8 cellular contexts compared by ENCODE assay signal in the genomic region with DNA sequence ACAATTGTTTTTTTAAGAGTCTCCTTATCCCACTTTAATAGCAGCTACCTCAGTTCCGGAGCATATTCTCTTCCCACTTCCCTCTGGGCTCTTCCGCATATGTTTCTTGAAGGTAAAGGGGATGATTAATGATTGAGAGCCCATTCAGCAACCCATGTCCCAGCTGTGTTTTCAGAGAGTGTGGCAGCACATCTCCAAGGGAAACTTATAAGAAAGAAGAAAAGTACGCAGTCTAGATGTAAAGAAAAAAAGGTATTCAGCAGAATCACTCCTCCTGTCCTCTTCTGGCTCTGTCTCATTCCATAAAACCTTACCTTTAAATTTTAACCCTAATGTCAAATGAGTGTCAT. TPM values are rescaled to one million over a fixed set of nuclear protein-coding genes. Genes with fewer than 3 reads are reported as not detected.
A peak's percentile ranks its signal among the peaks of the same experiment; 100 is the strongest.
DNase-seq lines count a peak whose midpoint lies in the region; ATAC-seq, FAIRE-seq and TF ChIP-seq lines count a peak whose summit lies in the region.

No MANE protein-coding gene starts in this region.

- H2AFZ ChIP-seq in HepG2 (ENCODE audit: low read length) (no peak overlapping the region), OCI-LY7 (ENCODE audit: low read length) (peak overlapping the region; percentile 94)

- H3K79me2 ChIP-seq in HepG2 (ENCODE audit: insufficient read depth, low read length) (no peaks in the 10 kb centered on the region), OCI-LY7 (ENCODE audit: insufficient read depth, low read depth, low read length) (no peaks in the 10 kb centered on the region)

- H3K36me3 ChIP-seq in liver (ENCODE audit: control insufficient read depth in 4 of 4, insufficient read depth in 3 of 4, low read depth in 1 of 4, low read length in 3 of 4) (no peaks in the 10 kb centered on the region), HepG2 (replicated peaks in 1 of 2; ENCODE audit: control insufficient read depth in 1 of 2, insufficient read depth in 2 of 2, low read length in 2 of 2) (no peaks in the 10 kb centered on the region), OCI-LY7 (ENCODE audit: insufficient read depth, low read length) (no peaks in the 10 kb centered on the region), transverse colon (no peaks in the 10 kb centered on the region)

- H3K4me3 Mint-ChIP-seq in type B pancreatic cell, result no peak overlapping the region

- CTCF ChIA-PET in HepG2 (lab: Yijun Ruan, JAX; ENCODE audit: low intra/inter-chr PET ratio, low total read pairs) (no interaction called here), OCI-LY7 (lab: Charles Lee; ENCODE audit: unreplicated experiment) (no interaction called here)

- H3K9me3 ChIP-seq in liver (ENCODE audit: control insufficient read depth in 4 of 4, low read length in 3 of 4) (no peaks in the 10 kb centered on the region), HepG2 (ENCODE audit: low read length) (no peaks in the 10 kb centered on the region), OCI-LY7 (ENCODE audit: low read length) (no peaks in the 10 kb centered on the region), transverse colon (no peaks in the 10 kb centered on the region)

- BruUV-seq in HepG2 (replicated peaks; lab: Mats Ljungman, UMichigan) (no TSS peak), OCI-LY7 (replicated peaks; lab: Mats Ljungman, UMichigan) (no TSS peak)

- no peaks in the 10 kb centered on the region for H3K9me3 Mint-ChIP-seq in type B pancreatic cell

- TF ChIP-seq EP300 in HepG2 (IDR thresholded peaks at IDR 0.05; ENCODE audit: low read depth in 2 of 2, low read length in 2 of 2) (no peak), HepG2 (CRISPR knock-in tag; IDR thresholded peaks at IDR 0.05; ENCODE audit: borderline replicate concordance) (no peak), transverse colon (IDR thresholded peaks at IDR 0.05; ENCODE audit: low read depth) (no peak)

- no peaks in the 10 kb centered on the region for H3K4me1 Mint-ChIP-seq in type B pancreatic cell (ENCODE audit: unreplicated experiment)

- no peaks in the 10 kb centered on the region for H4K20me1 ChIP-seq in HepG2 (ENCODE audit: insufficient read depth, low read length)
- H4K20me1 ChIP-seq in OCI-LY7 (ENCODE audit: insufficient read depth, low read length), result no peaks in the 10 kb centered on the region

- TF ChIP-seq CTCF in liver (IDR thresholded peaks at IDR 0.05; ENCODE audit: low read depth, low read length, missing input control), result no peak
- TF ChIP-seq CTCF in HepG2 (CRISPR knock-in tag; IDR thresholded peaks at IDR 0.05), result no peak
- no peak for TF ChIP-seq CTCF in OCI-LY7 (conservative IDR thresholded peaks at IDR 0.05; ENCODE audit: low read length)
- no peak for TF ChIP-seq CTCF in transverse colon (IDR thresholded peaks at IDR 0.05)
- TF ChIP-seq CTCF in type B pancreatic cell (conservative IDR thresholded peaks at IDR 0.05), result no peak

- ATAC-seq in HepG2 (no peak), Right ventricle myocardium superior (ENCODE audit: poor library complexity) (peak; percentile 6)

- no peak overlapping the region for H3K27ac Mint-ChIP-seq in type B pancreatic cell

- intact Hi-C loops in HepG2 (cut with micrococcal nuclease; ENCODE audit: unreplicated experiment) (no loop called here), OCI-LY7 (cut with micrococcal nuclease; ENCODE audit: unreplicated experiment) (no loop called here), Right ventricle myocardium superior (cut with DNase I) (no loop called here), transverse colon (cut with DNase I; ENCODE audit: low total_unique reads) (no loop called here)

- no peak for TF ChIP-seq RAD21 in liver (IDR thresholded peaks at IDR 0.05)
- no peak for TF ChIP-seq RAD21 in HepG2 (CRISPR knock-in tag; IDR thresholded peaks at IDR 0.05)

- H3K27me3 ChIP-seq in liver (ENCODE audit: control insufficient read depth in 4 of 4, insufficient read depth in 4 of 4, low read length in 3 of 4), result peaks cover 0 to 9% (median 3%) of the 10 kb centered on the region in 4 donors
- H3K27me3 ChIP-seq in HepG2 (ENCODE audit: control insufficient read depth in 1 of 2, insufficient read depth in 2 of 2, low read length in 2 of 2), result no peaks in the 10 kb centered on the region; a peak in 1 of 5 replicates
- H3K27me3 ChIP-seq in transverse colon, result no peaks in the 10 kb centered on the region

- H3K36me3 Mint-ChIP-seq in type B pancreatic cell, result no peaks in the 10 kb centered on the region

- no peak overlapping the region for H3K9ac ChIP-seq in liver (ENCODE audit: low read depth in 1 of 2, low read length in 2 of 2)
- H3K9ac ChIP-seq in HepG2 (ENCODE audit: insufficient read depth, low read depth, low read length), result no peak overlapping the region

- no peaks in the 10 kb centered on the region for H3K27me3 Mint-ChIP-seq in type B pancreatic cell

- FAIRE-seq in HepG2 (lab: Jason Lieb, UNC), result no peak

- in situ Hi-C loops in HepG2 (cut with HindIII; ENCODE audit: extremely low pct_ligation_motif_present, low pct_unique_long_range_greater_than_20kb), result no loop called here
- in situ Hi-C loops in transverse colon (cut with MboI; ENCODE audit: low pct_ligation_motif_present in 1 of 4, low pct_unique_long_range_greater_than_20kb in 1 of 4, low sequenced_read_pairs in 3 of 4), result loop anchor here in 1 of 4 donors (25.0 kb wide), 1 partner anchor 1003 kb away; no protein-coding TSS in a partner anchor

- H3K9me2 ChIP-seq in OCI-LY7 (ENCODE audit: insufficient read depth, low read length), result no peaks in the 10 kb centered on the region

- TF ChIP-seq POLR2A in HepG2 (IDR thresholded peaks at IDR 0.05; ENCODE audit: insufficient read depth in 1 of 2, low read depth in 2 of 2, low read length in 2 of 2), result no peak
- TF ChIP-seq POLR2A in transverse colon (IDR thresholded peaks at IDR 0.05), result no peak

- WGBS in liver, result 54% methylated on average over 3 of the region's 3 CpGs
- 56% methylated on average over 3 of the region's 3 CpGs for WGBS in HepG2 (ENCODE audit: low lambda C conversion rate)
- 63 to 67% methylated on average over 2 to 3 of the region's 3 CpGs for WGBS in transverse colon (ENCODE audit: low coverage in 1 of 2), 2 donors

- POLR2A ChIA-PET in HepG2 (lab: Yijun Ruan, JAX) (no interaction called here), OCI-LY7 (lab: Charles Lee) (interaction anchor here (0.6 to 0.7 kb wide), 3 partner anchors 8 to 53 kb away, joined by 3 to 5 read pairs (median 3); no protein-coding TSS in a partner anchor)

- H3K4me2 ChIP-seq in HepG2 (ENCODE audit: low read depth, low read length) (no peak overlapping the region), OCI-LY7 (ENCODE audit: low read length) (peak overlapping the region; percentile 77)

- H3K27ac ChIP-seq in liver (ENCODE audit: low read depth in 1 of 2, low read length in 2 of 2), result no peak overlapping the region
- no peak overlapping the region for H3K27ac ChIP-seq in HepG2 (ENCODE audit: extremely low read length, insufficient read depth, low read length)
- H3K27ac ChIP-seq in OCI-LY7 (ENCODE audit: low read depth, low read length, poor library complexity, severe bottlenecking), result no peak overlapping the region
- H3K27ac ChIP-seq in transverse colon, result peak overlapping the region; percentile 28 to 58 (median 38)

- H3K4me1 ChIP-seq in liver (ENCODE audit: control insufficient read depth in 4 of 4, insufficient read depth in 4 of 4, low read length in 3 of 4) (peaks cover 0 to 6% (median 3%) of the 10 kb centered on the region in 4 donors), HepG2 (ENCODE audit: insufficient read depth, low read length) (no peaks in the 10 kb centered on the region), OCI-LY7 (ENCODE audit: insufficient read depth, low read length, poor library complexity, severe bottlenecking) (peaks cover 4% of the 10 kb centered on the region), transverse colon (peaks cover 0 to 8% (median 0%) of the 10 kb centered on the region in 4 donors)

- DNase-seq in HepG2 (ENCODE audit: low spot score), result no peak
- no peak for DNase-seq in OCI-LY7 (ENCODE audit: low spot score)
- DNase-seq in Right ventricle myocardium superior, result no peak
- DNase-seq in transverse colon, result no peak
- no peak for DNase-seq in GM19240 (ENCODE audit: insufficient read length, low spot score)
- DNase-seq in cortex of kidney (lab: John Stamatoyannopoulos, UW), result no peak
- no peak for DNase-seq in type B pancreatic cell (ENCODE audit: extremely low spot score, unreplicated experiment)

- H3K4me3 ChIP-seq in liver (ENCODE audit: low read depth in 1 of 3, low read length in 3 of 3) (peak overlapping the region in 2 of 3 donors; percentile 42 to 45), HepG2 (replicated peaks in 1 of 3; ENCODE audit: insufficient read depth in 1 of 3, low read depth in 2 of 3, low read length in 3 of 3) (no peak overlapping the region), OCI-LY7 (ENCODE audit: low read depth, low read length, poor library complexity, severe bottlenecking) (peak overlapping the region; percentile 66), transverse colon (peak overlapping the region; percentile 13 to 60 (median 35))

RNA-seq across cellular contexts. Expression of a gene that starts 9.7 kb away (rescaled TPM):
- under 1 TPM in 1 of 2 donors, not detected in 1; 0.42 TPM for total RNA-seq in liver
- not detected for polyA plus RNA-seq in liver
- total RNA-seq in HepG2 (2016; rRNA removed; fragmentation: Illumina TruSeq; extraction: Trizol), result not detected in 2 replicates
- total RNA-seq in HepG2 (2016; cell fraction: cytosol; rRNA removed; fragmentation: Illumina TruSeq; extraction: Trizol; ENCODE audit: low read depth), result not detected in 2 replicates
- total RNA-seq in HepG2 (2016; cell fraction: insoluble cytoplasmic fraction; rRNA removed; fragmentation: Illumina TruSeq; extraction: Trizol), result not detected in 2 replicates
- not detected in 2 replicates for total RNA-seq in HepG2 (2016; cell fraction: membrane; rRNA removed; fragmentation: Illumina TruSeq; extraction: Trizol)
- not detected in 2 replicates for total RNA-seq in HepG2 (2016; cell fraction: nucleus; rRNA removed; fragmentation: Illumina TruSeq; extraction: Trizol)
- not detected in 2 replicates for polyA plus RNA-seq in HepG2 (2011; rRNA removed)
- polyA plus RNA-seq in HepG2 (2011; cell fraction: cytosol; rRNA removed), result not detected in 2 replicates
- not detected in 2 replicates for polyA plus RNA-seq in HepG2 (2011; cell fraction: nucleus; rRNA removed)
- polyA plus RNA-seq in HepG2 (2012), result not detected in 2 replicates
- polyA plus RNA-seq in HepG2 (2016; cell fraction: cytosol; fragmentation: Illumina TruSeq; extraction: Trizol; ENCODE audit: low read depth), result not detected in 2 replicates
- not detected in 2 replicates for polyA plus RNA-seq in HepG2 (2016; cell fraction: insoluble cytoplasmic fraction; fragmentation: Illumina TruSeq; extraction: Trizol; ENCODE audit: low read depth)
- not detected in 2 replicates for polyA plus RNA-seq in HepG2 (2016; cell fraction: membrane; fragmentation: Illumina TruSeq; extraction: Trizol; ENCODE audit: low read depth)
- not detected in 2 replicates for polyA plus RNA-seq in HepG2 (2016; cell fraction: nucleus; fragmentation: Illumina TruSeq; extraction: Trizol; ENCODE audit: insufficient read depth, low read depth)
- not detected in 2 replicates for polyA minus RNA-seq in HepG2 (2011; rRNA and poly(A)+ RNA removed; ENCODE audit: low replicate concordance)
- not detected in 2 replicates for polyA minus RNA-seq in HepG2 (2011; cell fraction: cytosol; rRNA and poly(A)+ RNA removed)
- not detected in 2 replicates for polyA minus RNA-seq in HepG2 (2011; cell fraction: nucleus; rRNA and poly(A)+ RNA removed)
- 0.38 and 0.77 TPM in 2 replicates for total RNA-seq in OCI-LY7 (2014; rRNA removed; shearing (Covaris generic))
- 1.4 and 2.3 TPM in 2 replicates for total RNA-seq in OCI-LY7 (2022)
- 0.81 TPM for total RNA-seq in Right ventricle myocardium superior
- 1 to 10 TPM in 1 of 4 donors, under 1 TPM in 1, not detected in 2; 0.27 to 1.4 TPM for total RNA-seq in transverse colon
- not detected in 2 replicates for total RNA-seq in type B pancreatic cell (ENCODE audit: low replicate concordance)

RNA-seq across cellular contexts. Expression of a gene that starts 30.8 kb away (rescaled TPM):
- total RNA-seq in liver (10 to 100 TPM; 13.4 to 37.0 TPM), HepG2 (2016; rRNA removed; fragmentation: Illumina TruSeq; extraction: Trizol) (67.3 and 96.1 TPM in 2 replicates), OCI-LY7 (2022) (80.7 and 92.6 TPM in 2 replicates), Right ventricle myocardium superior (19.5 TPM), transverse colon (10 to 100 TPM in 3 of 4 donors, 1 to 10 TPM in 1; 6.4 to 43.8 (median 19.3) TPM), type B pancreatic cell (ENCODE audit: low replicate concordance) (27.1 and 39.6 TPM in 2 replicates)
- polyA plus RNA-seq in liver (10 to 100 TPM; 10.2 to 22.9 TPM), HepG2 (2011; rRNA removed) (34.4 and 44.3 TPM in 2 replicates)
- total RNA-seq in HepG2 (2016; cell fraction: cytosol; rRNA removed; fragmentation: Illumina TruSeq; extraction: Trizol; ENCODE audit: low read depth), result 35.9 and 53.3 TPM in 2 replicates
- total RNA-seq in HepG2 (2016; cell fraction: insoluble cytoplasmic fraction; rRNA removed; fragmentation: Illumina TruSeq; extraction: Trizol), result 81.0 and 101 TPM in 2 replicates
- total RNA-seq in HepG2 (2016; cell fraction: membrane; rRNA removed; fragmentation: Illumina TruSeq; extraction: Trizol), result 53.8 and 61.9 TPM in 2 replicates
- 39.9 and 43.1 TPM in 2 replicates for total RNA-seq in HepG2 (2016; cell fraction: nucleus; rRNA removed; fragmentation: Illumina TruSeq; extraction: Trizol)
- 46.4 and 47.7 TPM in 2 replicates for polyA plus RNA-seq in HepG2 (2011; cell fraction: cytosol; rRNA removed)
- 13.2 and 28.6 TPM in 2 replicates for polyA plus RNA-seq in HepG2 (2011; cell fraction: nucleus; rRNA removed)
- polyA plus RNA-seq in HepG2 (2012), result 28.4 and 36.0 TPM in 2 replicates
- 34.6 and 39.9 TPM in 2 replicates for polyA plus RNA-seq in HepG2 (2016; cell fraction: cytosol; fragmentation: Illumina TruSeq; extraction: Trizol; ENCODE audit: low read depth)
- polyA plus RNA-seq in HepG2 (2016; cell fraction: insoluble cytoplasmic fraction; fragmentation: Illumina TruSeq; extraction: Trizol; ENCODE audit: low read depth), result 109 and 132 TPM in 2 replicates
- polyA plus RNA-seq in HepG2 (2016; cell fraction: membrane; fragmentation: Illumina TruSeq; extraction: Trizol; ENCODE audit: low read depth), result 51.6 and 53.1 TPM in 2 replicates
- 71.0 and 93.8 TPM in 2 replicates for polyA plus RNA-seq in HepG2 (2016; cell fraction: nucleus; fragmentation: Illumina TruSeq; extraction: Trizol; ENCODE audit: insufficient read depth, low read depth)
- 10.8 and 18.1 TPM in 2 replicates for polyA minus RNA-seq in HepG2 (2011; rRNA and poly(A)+ RNA removed; ENCODE audit: low replicate concordance)
- polyA minus RNA-seq in HepG2 (2011; cell fraction: cytosol; rRNA and poly(A)+ RNA removed), result 7.6 and 8.1 TPM in 2 replicates
- polyA minus RNA-seq in HepG2 (2011; cell fraction: nucleus; rRNA and poly(A)+ RNA removed), result 30.3 and 31.8 TPM in 2 replicates
- total RNA-seq in OCI-LY7 (2014; rRNA removed; shearing (Covaris generic)), result 105 and 159 TPM in 2 replicates

Comparison
In these comparisons a context has a peak if more than half of its experiments do, and no peak if none do; other contexts are left out.
1. H3K4me3 ChIP-seq: peak in liver (2 of 3), OCI-LY7 (single experiment) and transverse colon (4 of 4); none in HepG2 (0 of 3).
2. H3K27ac ChIP-seq: peak in transverse colon (4 of 4); none in liver (0 of 2), HepG2 (single experiment) and OCI-LY7 (single experiment).